In the genomic region with DNA sequence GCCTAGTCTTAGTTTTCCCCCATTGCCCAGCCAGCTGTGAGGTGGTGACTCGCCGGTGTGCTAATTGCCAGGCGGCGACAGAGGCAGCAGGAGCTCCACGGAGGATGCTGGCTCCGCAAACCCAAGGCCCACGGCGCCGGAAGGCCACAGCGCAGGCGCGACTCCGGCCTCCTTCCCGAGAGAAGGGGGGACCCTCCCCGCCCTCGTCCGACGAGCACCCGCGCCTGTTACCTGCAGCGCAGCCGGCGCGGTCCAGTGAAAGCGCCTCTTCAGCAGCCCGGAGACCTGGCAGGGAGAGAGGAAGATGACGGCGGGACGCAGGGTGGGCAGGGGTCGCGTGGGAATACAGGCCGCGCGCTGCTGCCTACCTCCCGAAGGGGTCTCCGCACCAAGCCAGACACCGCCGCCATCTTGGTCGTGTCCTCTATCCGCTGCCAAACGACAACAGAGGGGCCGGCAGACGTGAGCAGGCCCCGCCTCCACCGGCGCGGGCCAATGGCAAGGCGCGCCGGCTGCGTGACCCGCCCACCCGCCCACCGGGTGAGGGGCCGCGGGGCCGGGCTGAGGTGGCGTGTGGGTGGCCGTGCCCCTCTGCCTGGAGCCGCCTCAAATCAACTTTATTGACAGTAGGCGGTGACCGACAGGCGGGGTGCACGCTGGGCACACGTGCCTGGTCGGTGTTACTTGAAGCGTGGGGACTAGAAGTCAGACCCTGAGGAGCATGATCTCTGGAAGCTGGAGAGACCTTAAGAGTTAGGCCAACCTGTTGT, we compare ENCODE assay signal across 8 cellular contexts. TPM values are rescaled to one million over a fixed set of nuclear protein-coding genes. Genes with fewer than 3 reads are reported as not detected.
A peak's percentile ranks its signal among the peaks of the same experiment; 100 is the strongest.
DNase-seq lines count a peak whose midpoint lies in the region; ATAC-seq and TF ChIP-seq lines count a peak whose summit lies in the region.

A gene (minus strand): TSS at position 433 of the 770 bp plus-strand sequence. CDS start 23 bp downstream, at position 410.

- peaks cover 22% of the 10 kb centered on the region for H3K4me1 ChIP-seq in upper lobe of right lung

- H3K27me3 Mint-ChIP-seq in progenitor cell of endocrine pancreas: no peaks in the 10 kb centered on the region

- H3K9me3 ChIP-seq in upper lobe of right lung: no peaks in the 10 kb centered on the region

- intact Hi-C loops in T-helper 1 cell treated with Interleukin-12 subunit alpha and Interleukin-12 subunit beta and Interleukin-4 antibody, amounts not matched to agents 30 ng/mL and 1 ng/mL, for 36 hours (cut with micrococcal nuclease): loop anchor here (1.0 to 5.0 kb wide), 12 partner anchors 19 to 837 kb away; a partner anchor contains a TSS
- intact Hi-C loops in left cardiac atrium (cut with DNase I) (loop anchor here in 1 of 2 donors (5.0 kb wide), 1 partner anchor 59 kb away; a partner anchor contains a TSS), upper lobe of right lung (cut with DNase I) (no loop called here)

- peaks cover 36% of the 10 kb centered on the region for H3K36me3 ChIP-seq in upper lobe of right lung

- H3K27me3 ChIP-seq in upper lobe of right lung: no peaks in the 10 kb centered on the region

- TF ChIP-seq CTCF in GM13977 (IDR thresholded peaks at IDR 0.05; ENCODE audit: extremely low read depth, insufficient read depth, missing control alignments) (peak; percentile 9), progenitor cell of endocrine pancreas (IDR thresholded peaks at IDR 0.05; ENCODE audit: unreplicated experiment) (no peak), upper lobe of right lung (IDR thresholded peaks at IDR 0.05) (no peak)

- DNase-seq in GM13977 (ENCODE audit: low spot score): peak; percentile 96
- DNase-seq in NCI-H1436 (lab: John Stamatoyannopoulos, UW): peak; percentile 64
- peak; percentile 79 for DNase-seq in amniotic epithelial cell (ENCODE audit: low read depth)
- DNase-seq in left cardiac atrium: peak; percentile 95
- DNase-seq in progenitor cell of endocrine pancreas (ENCODE audit: low spot score, unreplicated experiment): peak; percentile 80
- DNase-seq in upper lobe of right lung: peak; percentile 97

- peaks cover 29% of the 10 kb centered on the region for H3K4me1 Mint-ChIP-seq in progenitor cell of endocrine pancreas (ENCODE audit: low read depth)

- H3K4me3 ChIP-seq in upper lobe of right lung: peak within 1 kb of the TSS; percentile 85

- H3K27ac ChIP-seq in upper lobe of right lung: peak within 1 kb of the TSS; percentile 94

- peak; percentile 92 for ATAC-seq in HG02840 (IDR thresholded peaks at IDR 0.05; ENCODE audit: low FRiP score, unreplicated experiment)
- ATAC-seq in left cardiac atrium: peak; percentile 97 to 99
- ATAC-seq in upper lobe of right lung: peak; percentile 99

- in situ Hi-C loops in GM13977 (cut with MboI; ENCODE audit: low pct_unique_long_range_greater_than_20kb, low sequenced_read_pairs, unreplicated experiment): no loop called here

- peaks cover 14% of the 10 kb centered on the region for H3K36me3 Mint-ChIP-seq in progenitor cell of endocrine pancreas (ENCODE audit: insufficient read depth)

- peak within 1 kb of the TSS; percentile 98 for H3K27ac Mint-ChIP-seq in progenitor cell of endocrine pancreas

- no peaks in the 10 kb centered on the region for H3K9me3 Mint-ChIP-seq in progenitor cell of endocrine pancreas (ENCODE audit: low read depth)

- peak within 1 kb of the TSS; percentile 91 for H3K4me3 Mint-ChIP-seq in progenitor cell of endocrine pancreas (ENCODE audit: low read depth)

RNA-seq across cellular contexts. Expression of the gene that starts here (rescaled TPM):
- 63.8 and 68.7 TPM in 2 replicates for total RNA-seq in T-helper 1 cell treated with Interleukin-12 subunit alpha and Interleukin-12 subunit beta and Interleukin-4 antibody, amounts not matched to agents 30 ng/mL and 1 ng/mL, for 36 hours
- total RNA-seq in left cardiac atrium (100 to 1,000 TPM; 121 to 146 TPM), progenitor cell of endocrine pancreas (73.4 and 76.4 TPM in 2 replicates), upper lobe of right lung (49.6 TPM)

Comparison
In these comparisons a context has a peak if more than half of its experiments do, and no peak if none do; other contexts are left out.
1. Peak in every context shown above with its lines: DNase-seq, ATAC-seq, H3K4me3 ChIP-seq and H3K27ac ChIP-seq.